Comparison of ENCODE assay signal across 1 cellular context in the genomic region with DNA sequence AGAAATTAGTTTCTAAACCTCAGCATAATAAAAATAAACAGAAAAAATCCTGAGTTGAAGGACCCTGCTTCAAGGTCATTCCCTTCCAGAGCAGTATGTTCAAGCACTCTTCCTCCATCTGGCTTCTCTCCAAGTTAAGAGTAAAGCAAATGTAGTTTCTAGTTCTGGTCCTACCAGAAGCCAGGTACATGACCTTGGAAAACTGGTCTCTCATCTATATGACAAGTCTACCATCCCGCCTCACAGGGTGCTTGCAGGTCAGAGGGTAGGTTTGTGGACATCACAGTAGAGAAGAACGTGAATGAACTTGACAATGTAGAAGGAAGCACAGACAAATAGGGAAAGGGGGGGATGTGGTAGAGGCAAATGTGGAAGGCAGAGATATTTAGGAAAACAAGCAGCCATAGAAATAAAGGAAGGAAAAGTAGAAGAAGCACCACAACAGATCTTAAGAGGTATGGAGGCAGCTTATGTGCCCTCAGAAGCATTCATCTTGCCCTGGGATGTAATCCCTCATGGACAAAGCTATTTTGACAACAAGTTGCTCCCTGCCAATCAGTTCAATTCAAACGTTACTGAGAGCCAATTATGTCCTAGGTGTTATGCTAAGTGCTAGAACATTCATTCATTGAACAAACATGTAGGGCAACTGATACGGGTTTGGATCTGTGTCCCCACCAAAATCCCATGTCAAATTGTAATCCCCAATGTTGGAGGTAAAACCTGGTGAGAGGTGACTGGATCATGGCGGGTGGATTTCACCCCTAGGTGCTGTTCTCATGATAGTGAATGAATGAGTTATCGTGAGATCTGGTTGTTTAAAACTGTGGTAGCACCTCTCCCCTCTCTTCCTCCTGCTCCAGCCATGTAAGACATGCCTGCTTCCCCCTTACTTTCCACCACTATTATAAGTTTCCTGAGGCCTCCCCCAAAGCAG.
TF ChIP-seq lines count a peak whose summit lies in the region.

No MANE protein-coding gene starts in this region.

TF ChIP-seq in GM23338, 12 proteins besides CTCF, POLR2A, EP300 and RAD21 (continued from another document):
- TF ChIP-seq ZNF462 (CRISPR knock-in tag; IDR thresholded peaks at IDR 0.05), result no peak
- no peak for TF ChIP-seq ZNF114 (CRISPR knock-in tag; IDR thresholded peaks at IDR 0.05)
- TF ChIP-seq ETS1 (IDR thresholded peaks at IDR 0.05), result no peak
- TF ChIP-seq STAT1 (IDR thresholded peaks at IDR 0.05; ENCODE audit: unreplicated experiment), result no peak
- no peak for TF ChIP-seq ZNF331 (CRISPR knock-in tag; IDR thresholded peaks at IDR 0.05; ENCODE audit: low read depth)
- TF ChIP-seq CREB1 (CRISPR knock-in tag; IDR thresholded peaks at IDR 0.05; ENCODE audit: low read depth), result no peak
- no peak for TF ChIP-seq NANOG (IDR thresholded peaks at IDR 0.05; ENCODE audit: borderline replicate concordance)
TF ChIP-seq in GM23338: peak in this region for 0.
